ENCODE assay signal across 15 cellular contexts in genomic region chr7:121313220-121313792, GRCh38. TPM values are rescaled to one million over a fixed set of nuclear protein-coding genes. Genes with fewer than 3 reads are reported as not detected.
A peak's percentile ranks its signal among the peaks of the same experiment; 100 is the strongest.
DNase-seq lines count a peak whose midpoint lies in the region; ATAC-seq, FAIRE-seq and TF ChIP-seq lines count a peak whose summit lies in the region.
"Had no signal": no experiment of that assay in that cellular context is flagged by ENCODE, and none has a peak within 500 bp of the region (broad histone marks: within the 10 kb centered on the region; RNA-seq: fewer than 3 reads in every experiment).

No MANE protein-coding gene starts in this region.

- in situ Hi-C loops in GM12878 (cut with MboI) = no loop called here

- H3K9ac ChIP-seq in GM12878 (ENCODE audit: control insufficient read depth, insufficient read depth, low read length) = no peak overlapping the region

- RAD21 ChIA-PET in GM12878 (lab: Charles Lee; ENCODE audit: unreplicated experiment) = interaction anchor here (0.7 to 3.0 kb wide), 3 partner anchors 13 to 54 kb away, joined by 3 to 17 read pairs (median 9); no protein-coding TSS in a partner anchor

- peak; percentile 4 for ATAC-seq in HG03196 (IDR thresholded peaks at IDR 0.05; ENCODE audit: unreplicated experiment)
- peak; percentile 14 for ATAC-seq in GM12878
- ATAC-seq in GM19328 (IDR thresholded peaks at IDR 0.05; ENCODE audit: unreplicated experiment) = no peak
- ATAC-seq in HG03460 (IDR thresholded peaks at IDR 0.05; ENCODE audit: unreplicated experiment) = no peak

- POLR2A ChIA-PET in GM12878 (lab: Charles Lee) = interaction anchor here (0.9 to 1.4 kb wide), 3 partner anchors 9 to 217 kb away, joined by 3 read pairs; no protein-coding TSS in a partner anchor

- H3K4me2 ChIP-seq in GM12878 (ENCODE audit: control insufficient read depth, insufficient read depth) = peak overlapping the region; percentile 70

- no peak for TF ChIP-seq RAD21 in GM12878 (IDR thresholded peaks at IDR 0.05; ENCODE audit: insufficient read depth, low read depth, low read length)

- no peaks in the 10 kb centered on the region; the same call in 1 of the 3 replicates for H3K9me3 ChIP-seq in GM12878 (replicated peaks; ENCODE audit: control insufficient read depth, insufficient read depth, low read length)
- H3K9me3 ChIP-seq: ovary, thyroid gland had no signal

- H3K4me3 ChIP-seq in GM08714 (ENCODE audit: low read length) = peak overlapping the region; percentile 61
- H3K4me3 ChIP-seq in GM12878 = no peak overlapping the region
- H3K4me3 ChIP-seq: ovary, thyroid gland had no signal

- no peak overlapping the region for H3K27ac ChIP-seq in GM12878 (ENCODE audit: control insufficient read depth, insufficient read depth)
- H3K27ac ChIP-seq: ovary, thyroid gland had no signal

- no peak for TF ChIP-seq EP300 in GM12878 (IDR thresholded peaks at IDR 0.05; ENCODE audit: borderline replicate concordance in 1 of 2, control insufficient read depth in 1 of 2, low read depth in 2 of 2, low read length in 2 of 2)

- no peak for TF ChIP-seq POLR2A in GM12878 (IDR thresholded peaks at IDR 0.05; ENCODE audit: low read depth, low read length)

- peak overlapping the region; percentile 66 for H2AFZ ChIP-seq in GM12878 (ENCODE audit: control insufficient read depth, low read depth, low read length)

- no peaks in the 10 kb centered on the region for H3K79me2 ChIP-seq in GM12878 (ENCODE audit: control insufficient read depth, insufficient read depth, low read length)

- H3K27me3 ChIP-seq in GM12878 (replicated peaks in 1 of 2; ENCODE audit: control insufficient read depth in 2 of 2, insufficient read depth in 2 of 2, low read length in 1 of 2) = no peaks in the 10 kb centered on the region
- H3K27me3 ChIP-seq: ovary, thyroid gland had no signal

- no peak for FAIRE-seq in GM12878 (lab: Jason Lieb, UNC)
- FAIRE-seq: GM12892 had no signal

- H4K20me1 ChIP-seq in GM12878 (ENCODE audit: control insufficient read depth, insufficient read depth) = no peaks in the 10 kb centered on the region

- 31% methylated on average over 3 of the region's 3 CpGs for WGBS in GM12878 (ENCODE audit: insufficient coverage, insufficient replicate concordance, low lambda C conversion rate, missing lambda C conversion rate)

- CTCF ChIA-PET in GM12878 (lab: Yijun Ruan, JAX) = interaction anchor here (0.9 to 2.4 kb wide), 6 partner anchors 11 to 137 kb away, joined by 3 to 10 read pairs (median 5); no protein-coding TSS in a partner anchor

- H3K36me3 ChIP-seq in GM12878 (ENCODE audit: control insufficient read depth in 2 of 2, insufficient read depth in 2 of 2, low read length in 1 of 2) = no peaks in the 10 kb centered on the region
- H3K36me3 ChIP-seq: ovary, thyroid gland had no signal

- peaks cover 12% of the 10 kb centered on the region for H3K4me1 ChIP-seq in GM12878 (ENCODE audit: control insufficient read depth, insufficient read depth, low read length)

- no peak for TF ChIP-seq CTCF in GM12878 (IDR thresholded peaks at IDR 0.05 in 2 of 3, conservative IDR thresholded peaks at IDR 0.05 in 1 of 3; ENCODE audit: control insufficient read depth in 2 of 3, extremely low read depth in 1 of 3, insufficient read depth in 1 of 3, low read depth in 3 of 3, low read length in 3 of 3)

- no TSS peak for BruUV-seq in GM12878 (replicated peaks; lab: Mats Ljungman, UMichigan)

- intact Hi-C loops in GM12878 (cut with micrococcal nuclease; ENCODE audit: unreplicated experiment) = no loop called here
- intact Hi-C loops in posterior vena cava (cut with DNase I) = no loop called here

- SMC1A ChIA-PET in GM12878 (lab: Charles Lee; ENCODE audit: uncharacterized antibody, unreplicated experiment) = interaction anchor here (0.6 to 3.2 kb wide), 19 partner anchors 8 to 232 kb away, joined by 3 to 14 read pairs (median 5); no protein-coding TSS in a partner anchor

- DNase-seq in GM12878 (ENCODE audit: low read depth, low spot score) (no peak), renal cortical epithelial cell (ENCODE audit: low read depth) (peak; percentile 76), posterior vena cava (ENCODE audit: low spot score) (no peak)
- no peak for DNase-seq in effector CD8-positive, alpha-beta T cell (lab: John Stamatoyannopoulos, UW)
- DNase-seq: activated CD4-positive, alpha-beta T cell treated with anti-CD3 and anti-CD28 coated beads, Interleukin-2, amount 10 ng/mL, durations not matched to agents 7 days and 5 days; activated effector memory CD4-positive, alpha-beta T cell treated with Interleukin-2 at 50 U/mL for 16 hours; caudate nucleus; ovary had no signal

TF ChIP-seq in GM12878, 131 proteins besides CTCF, POLR2A, EP300 and RAD21 (continues in another document):
- TF ChIP-seq SKIL (IDR thresholded peaks at IDR 0.05; ENCODE audit: low read depth, poor library complexity, severe bottlenecking) = no peak
- no peak for TF ChIP-seq ZZZ3 (IDR thresholded peaks at IDR 0.05; ENCODE audit: control insufficient read depth, insufficient read length, low read depth)
- no peak for TF ChIP-seq IRF3 (IDR thresholded peaks at IDR 0.05)
- TF ChIP-seq ZNF622 (IDR thresholded peaks at IDR 0.05) = no peak
- no peak for TF ChIP-seq CHD1 (IDR thresholded peaks at IDR 0.05; ENCODE audit: low read depth, low read length)
- TF ChIP-seq GATAD2B (conservative IDR thresholded peaks at IDR 0.05; ENCODE audit: low read depth) = no peak
- TF ChIP-seq MYC (IDR thresholded peaks at IDR 0.05; ENCODE audit: insufficient read depth, insufficient read length, insufficient replicate concordance, low read length, severe bottlenecking) = no peak
- TF ChIP-seq KLF5 (IDR thresholded peaks at IDR 0.05; ENCODE audit: partially characterized antibody) = no peak
- no peak for TF ChIP-seq SMAD1 (IDR thresholded peaks at IDR 0.05; ENCODE audit: low read depth, partially characterized antibody)
- no peak for TF ChIP-seq ATF2 (IDR thresholded peaks at IDR 0.05; ENCODE audit: low read length)

RNA-seq across cellular contexts. Expression of gene WNT16, which starts 15.5 kb away (rescaled TPM):
- total RNA-seq in GM12878 (2013; cell fraction: nucleolus; rRNA removed) = not detected in 2 replicates
- total RNA-seq in GM12878 (2014; rRNA removed) (0.11 TPM in 1 of 2 replicates, not detected in the other), GM12878 (2014; rRNA removed; fragmentation: Illumina TruSeq; extraction: Trizol) (not detected in 2 replicates), GM12878 (2021) (0.16 TPM in 1 of 2 replicates, not detected in the other), renal cortical epithelial cell (0.30 TPM in 1 of 2 replicates, not detected in the other), posterior vena cava (not detected)
- polyA plus RNA-seq in GM12878 (2011; ENCODE audit: low read depth) = 0.13 TPM
- polyA plus RNA-seq in GM12878 (2011; rRNA removed) (0.05 TPM in 1 of 2 replicates, not detected in the other), GM12878 (2014; fragmentation: Illumina TruSeq; extraction: Trizol) (0.10 TPM in 1 of 2 replicates, not detected in the other), GM12878 (2014; fragmentation: Nextera tagmentation; extraction: Ambion mirVana) (under 1 TPM in 1 of 2 experiments, not detected in 1; 0.05 TPM), GM12878 (2014; rRNA removed) (0.06 TPM in 1 of 2 replicates, not detected in the other), GM12878 (2016; fragmentation: Nextera tagmentation; extraction: Ambion mirVana) (under 1 TPM in 1 of 2 experiments, not detected in 1; 0.07 TPM)
- polyA plus RNA-seq in GM12878 (2011; cell fraction: cytosol; rRNA removed) = 0.01 TPM in 1 of 2 replicates, not detected in the other
- polyA plus RNA-seq in GM12878 (2011; cell fraction: nucleus; rRNA removed) = not detected in 2 replicates
- polyA plus RNA-seq in GM12878 (2012) = not detected in 2 replicates
- polyA minus RNA-seq in GM12878 (2011; rRNA and poly(A)+ RNA removed) = not detected in 2 replicates
- polyA minus RNA-seq in GM12878 (2011; cell fraction: cytosol; rRNA and poly(A)+ RNA removed) = not detected in 2 replicates
- not detected in 2 replicates for polyA minus RNA-seq in GM12878 (2011; cell fraction: nucleus; rRNA and poly(A)+ RNA removed)
- total RNA-seq: activated CD4-positive, alpha-beta T cell treated with anti-CD3 and anti-CD28 coated beads, Interleukin-2, amount 10 ng/mL, durations not matched to agents 7 days and 5 days; NCI-H460; thyroid gland had no signal

Comparison
In these comparisons a context has a peak if more than half of its experiments do, and no peak if none do; other contexts are left out.
1. ATAC-seq: peak in HG03196 (single experiment) and GM12878 (single experiment); none in GM19328 (single experiment) and HG03460 (single experiment).